In genomic region chr3:61877359-61877770, GRCh38 we compare ENCODE assay signal across 9 cellular contexts.
DNase-seq lines count a peak whose midpoint lies in the region; ATAC-seq and TF ChIP-seq lines count a peak whose summit lies in the region.
"Had no signal": no experiment of that assay in that cellular context is flagged by ENCODE, and none has a peak within 500 bp of the region (broad histone marks: within the 10 kb centered on the region; RNA-seq: fewer than 3 reads in every experiment).

No MANE protein-coding gene starts in this region.

- DNase-seq in DMS79 (lab: John Stamatoyannopoulos, UW) (peak; percentile 6), DMS79 treated with DMSO at 0.1 percent for 48 hours (lab: John Stamatoyannopoulos, UW) (no peak), RPMI7951 (ENCODE audit: low read depth) (peak; percentile 14), osteocyte (ENCODE audit: extremely low spot score, unreplicated experiment) (no peak), SHP77 treated with DMSO at 0.1 percent for 48 hours (lab: John Stamatoyannopoulos, UW) (no peak), NCI-H2029 (lab: John Stamatoyannopoulos, UW) (no peak), NCI-H1694 (lab: John Stamatoyannopoulos, UW) (no peak)

- peaks cover 28% of the 10 kb centered on the region for H3K4me1 Mint-ChIP-seq in osteocyte (ENCODE audit: unreplicated experiment)

- peak; percentile 96 for ATAC-seq in HG02938 (IDR thresholded peaks at IDR 0.05; ENCODE audit: unreplicated experiment)

- TF ChIP-seq CTCF in osteocyte (IDR thresholded peaks at IDR 0.05) = peak; percentile 8

- no peak overlapping the region for H3K27ac Mint-ChIP-seq in osteocyte (ENCODE audit: unreplicated experiment)
- H3K27ac Mint-ChIP-seq: T-helper 1 cell treated with Interleukin-12 subunit alpha and Interleukin-12 subunit beta and Interleukin-4 antibody, amounts not matched to agents 30 μg/mL and 1 μg/mL, for 36 hours had no signal

- no peaks in the 10 kb centered on the region for H3K9me3 Mint-ChIP-seq in osteocyte (ENCODE audit: unreplicated experiment)
- H3K9me3 Mint-ChIP-seq: T-helper 1 cell treated with Interleukin-12 subunit alpha and Interleukin-12 subunit beta and Interleukin-4 antibody, amounts not matched to agents 30 μg/mL and 1 μg/mL, for 36 hours had no signal

- H3K4me3 Mint-ChIP-seq in osteocyte (ENCODE audit: unreplicated experiment) = no peak overlapping the region
- H3K4me3 Mint-ChIP-seq: T-helper 1 cell treated with Interleukin-12 subunit alpha and Interleukin-12 subunit beta and Interleukin-4 antibody, amounts not matched to agents 30 μg/mL and 1 μg/mL, for 36 hours had no signal

- H3K36me3 Mint-ChIP-seq in osteocyte (ENCODE audit: unreplicated experiment) = no peaks in the 10 kb centered on the region

- H3K27me3 Mint-ChIP-seq in osteocyte (ENCODE audit: unreplicated experiment) = no peaks in the 10 kb centered on the region

Comparison
In these comparisons a context has a peak if more than half of its experiments do, and no peak if none do; other contexts are left out.
1. DNase-seq: peak in DMS79 (single experiment) and RPMI7951 (single experiment); none in DMS79 treated with DMSO at 0.1 percent for 48 hours (single experiment), osteocyte (single experiment), SHP77 treated with DMSO at 0.1 percent for 48 hours (single experiment), NCI-H2029 (single experiment) and NCI-H1694 (single experiment).